In genomic region chr7:2643386-2644229, GRCh38 we compare ENCODE assay signal across 10 cellular contexts. TPM values are rescaled to one million over a fixed set of nuclear protein-coding genes. Genes with fewer than 3 reads are reported as not detected.
A peak's percentile ranks its signal among the peaks of the same experiment; 100 is the strongest.
DNase-seq lines count a peak whose midpoint lies in the region; TF ChIP-seq lines count a peak whose summit lies in the region.
"Had no signal": no experiment of that assay in that cellular context is flagged by ENCODE, and none has a peak within 500 bp of the region (broad histone marks: within the 10 kb centered on the region; RNA-seq: fewer than 3 reads in every experiment).

No MANE protein-coding gene starts in this region.

- DNase-seq in ELF-1 (ENCODE audit: low read depth, low spot score) (peak; percentile 54), KBM-7 (peak; percentile 24), astrocyte of the cerebellum (ENCODE audit: low read depth) (no peak), osteoblast (ENCODE audit: insufficient read length, low spot score, missing footprints) (no peak), iPS-NIHi11 (ENCODE audit: low spot score) (no peak), iPS-NIHi7 (ENCODE audit: extremely low spot score) (no peak), activated gamma-delta T cell treated with Interleukin-2 at 50 U/mL for 16 hours (no peak)
- DNase-seq: NCI-H1092 had no signal

- TF ChIP-seq CTCF in astrocyte of the cerebellum (IDR thresholded peaks at IDR 0.05; ENCODE audit: low read depth, low read length, missing control alignments) = peak; percentile 24
- TF ChIP-seq CTCF in osteoblast (IDR thresholded peaks at IDR 0.05; ENCODE audit: extremely low read depth, low read depth, low read length) = peak; percentile 8

- H3K27me3 ChIP-seq in osteoblast (ENCODE audit: insufficient read depth, low read length) = no peaks in the 10 kb centered on the region
- H3K27me3 ChIP-seq: ascending aorta had no signal

- H4K20me1 ChIP-seq in osteoblast (ENCODE audit: insufficient read depth, low read length) = peaks cover 25% of the 10 kb centered on the region

- no peaks in the 10 kb centered on the region for H3K9me3 ChIP-seq in osteoblast (ENCODE audit: low read depth, low read length)
- H3K9me3 ChIP-seq: ascending aorta, mucosa of descending colon had no signal

- H3K79me2 ChIP-seq in osteoblast (ENCODE audit: insufficient read depth, low read length) = peaks cover 40% of the 10 kb centered on the region

- peaks cover 27% of the 10 kb centered on the region for H3K4me1 ChIP-seq in osteoblast (ENCODE audit: insufficient read depth, low read length)

- in situ Hi-C loops in KBM-7 (cut with MboI; ENCODE audit: low pct_unique_long_range_greater_than_20kb, low sequenced_read_pairs) (no loop called here), astrocyte of the cerebellum (cut with HindIII; ENCODE audit: low sequenced_read_pairs) (no loop called here)

- peaks cover 10% of the 10 kb centered on the region for H3K36me3 ChIP-seq in osteoblast (ENCODE audit: insufficient read depth, low read length)

- H3K4me3 ChIP-seq in astrocyte of the cerebellum (ENCODE audit: low read depth, low read length) = no peak overlapping the region
- no peak overlapping the region for H3K4me3 ChIP-seq in osteoblast (ENCODE audit: insufficient read depth, low read length)
- H3K4me3 ChIP-seq: ascending aorta, mucosa of descending colon had no signal

- H3K4me2 ChIP-seq in osteoblast (ENCODE audit: insufficient read depth, low read length) = no peak overlapping the region

- H3K27ac ChIP-seq in osteoblast (ENCODE audit: low read depth, low read length) = no peak overlapping the region
- H3K27ac ChIP-seq: ascending aorta had no signal

- H2AFZ ChIP-seq in osteoblast (ENCODE audit: low read length) = no peak overlapping the region

RNA-seq across cellular contexts. Expression of gene TTYH3, which starts 11.8 kb away (rescaled TPM):
- total RNA-seq in osteoblast = 28.3 and 29.0 TPM in 2 replicates

RNA-seq across cellular contexts. Expression of gene AMZ1, which starts 44.4 kb away (rescaled TPM):
- 2.1 and 2.5 TPM in 2 replicates for total RNA-seq in osteoblast
- total RNA-seq: ascending aorta had no signal

Comparison
In these comparisons a context has a peak if more than half of its experiments do, and no peak if none do; other contexts are left out.
1. DNase-seq: peak in ELF-1 (single experiment) and KBM-7 (single experiment); none in astrocyte of the cerebellum (single experiment), osteoblast (single experiment), iPS-NIHi11 (single experiment), iPS-NIHi7 (single experiment) and activated gamma-delta T cell treated with Interleukin-2 at 50 U/mL for 16 hours (single experiment).